ENCODE assay signal across 19 cellular contexts in the genomic region with DNA sequence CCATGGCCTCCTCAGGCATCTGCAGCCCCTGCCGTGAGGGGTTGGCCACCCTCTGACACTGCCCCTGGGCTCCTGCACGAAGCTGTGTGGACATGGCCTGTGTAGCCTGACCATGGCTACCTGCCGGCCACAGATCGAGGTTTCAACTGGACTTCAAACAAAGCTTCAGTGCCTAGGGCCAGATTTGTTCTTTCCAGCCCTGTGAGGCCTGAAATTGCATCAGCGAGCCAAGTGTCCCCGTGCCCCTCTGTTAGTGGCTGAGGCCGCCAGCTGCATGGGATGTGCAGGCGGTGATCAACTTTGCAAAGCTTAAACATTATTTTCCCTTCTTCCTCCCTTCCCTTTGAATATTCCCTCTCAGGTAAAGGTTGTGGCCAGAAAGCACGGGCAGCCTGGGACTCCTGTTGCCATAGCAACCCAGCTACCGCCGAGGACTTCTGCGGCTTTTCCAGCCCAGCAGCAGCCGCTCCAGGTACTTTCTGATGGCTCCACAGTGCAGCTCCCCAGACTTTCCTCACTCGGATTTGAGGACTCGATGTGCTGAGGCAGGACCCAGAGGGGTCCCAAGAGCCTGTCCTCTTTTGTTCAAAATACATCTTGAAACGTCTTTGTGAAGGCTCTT. TPM values are rescaled to one million over a fixed set of nuclear protein-coding genes. Genes with fewer than 3 reads are reported as not detected.
DNase-seq lines count a peak whose midpoint lies in the region; ATAC-seq and TF ChIP-seq lines count a peak whose summit lies in the region.
"Had no signal": no experiment of that assay in that cellular context is flagged by ENCODE, and none has a peak within 500 bp of the region (broad histone marks: within the 10 kb centered on the region; RNA-seq: fewer than 3 reads in every experiment).

No MANE protein-coding gene starts in this region.

- no peaks in the 10 kb centered on the region for H3K9me3 Mint-ChIP-seq in central memory CD8-positive, alpha-beta T cell
- H3K9me3 Mint-ChIP-seq in neural progenitor cell, result no peaks in the 10 kb centered on the region
- H3K9me3 Mint-ChIP-seq: activated naive CD8-positive, alpha-beta T cell treated with anti-CD3 and anti-CD28 coated beads for 36 hours; activated T-helper 17 cell treated with anti-CD3 and anti-CD28 coated beads, Interleukin-2, amount 50 U/mL, for 72 hours had no signal

- no peak overlapping the region for H3K4me2 ChIP-seq in neural progenitor cell

- peaks cover 18% of the 10 kb centered on the region for H3F3A ChIP-seq in neural progenitor cell (ENCODE audit: low read depth)

- H3K79me2 ChIP-seq in neural progenitor cell (ENCODE audit: low read depth), result no peaks in the 10 kb centered on the region

- peaks cover 18% of the 10 kb centered on the region for H4K20me1 ChIP-seq in neural progenitor cell (ENCODE audit: low read depth)

- peaks cover 10% of the 10 kb centered on the region for H3K4me1 ChIP-seq in neural progenitor cell
- H3K4me1 ChIP-seq: body of pancreas, uterus had no signal

- H3K27ac ChIP-seq in neural progenitor cell, result no peak overlapping the region
- H3K27ac ChIP-seq: body of pancreas, coronary artery, uterus had no signal

- peak overlapping the region; percentile 57 for H3K27ac Mint-ChIP-seq in central memory CD8-positive, alpha-beta T cell (ENCODE audit: low read depth)
- peak overlapping the region; percentile 16 for H3K27ac Mint-ChIP-seq in neural progenitor cell
- H3K27ac Mint-ChIP-seq: activated naive CD8-positive, alpha-beta T cell treated with anti-CD3 and anti-CD28 coated beads for 36 hours; activated T-helper 17 cell treated with anti-CD3 and anti-CD28 coated beads, Interleukin-2, amount 50 U/mL, for 72 hours; B cell had no signal

- DNase-seq in NCI-H1417 (lab: John Stamatoyannopoulos, UW), result peak; percentile 7 to 60 (median 54)
- DNase-seq in NCI-H1417 treated with DMSO at 0.1 percent for 48 hours (lab: John Stamatoyannopoulos, UW), result no peak
- peak; percentile 36 for DNase-seq in NCI-H2107 treated with DMSO at 0.1 percent for 48 hours (lab: John Stamatoyannopoulos, UW; ENCODE audit: unreplicated experiment)
- no peak for DNase-seq in central memory CD8-positive, alpha-beta T cell (ENCODE audit: low spot score in 2 of 2)
- peak; percentile 83 for DNase-seq in neural progenitor cell (ENCODE audit: low spot score)
- no peak for DNase-seq in NCI-H1930 (lab: John Stamatoyannopoulos, UW)
- no peak for DNase-seq in nucleus accumbens (lab: John Stamatoyannopoulos, UW)
- no peak for DNase-seq in NCI-H128 (lab: John Stamatoyannopoulos, UW; ENCODE audit: unreplicated experiment)
- DNase-seq: activated naive CD8-positive, alpha-beta T cell treated with anti-CD3 and anti-CD28 coated beads for 36 hours; body of pancreas; NCI-H1694; occipital lobe; SHP77; uterus had no signal

- peaks cover 13% of the 10 kb centered on the region for H3K36me3 Mint-ChIP-seq in central memory CD8-positive, alpha-beta T cell (ENCODE audit: insufficient read depth)
- H3K36me3 Mint-ChIP-seq in neural progenitor cell, result peaks cover 15% of the 10 kb centered on the region

- no peak for ATAC-seq in central memory CD8-positive, alpha-beta T cell (replicated peaks; ENCODE audit: extremely low read depth, poor library complexity, severe bottlenecking)
- ATAC-seq: activated T-helper 17 cell treated with anti-CD3 and anti-CD28 coated beads, Interleukin-2, amount 50 U/mL, for 72 hours; body of pancreas; HCT116 had no signal

- H2AFZ ChIP-seq in neural progenitor cell (replicated peaks), result no peak overlapping the region

- no peak overlapping the region for H3K4me3 ChIP-seq in neural progenitor cell
- H3K4me3 ChIP-seq: body of pancreas, coronary artery, lung, uterus had no signal

- TF ChIP-seq CTCF in neural progenitor cell (IDR thresholded peaks at IDR 0.05), result no peak

- no peaks in the 10 kb centered on the region for H3K9me3 ChIP-seq in neural progenitor cell (ENCODE audit: low read depth)
- H3K9me3 ChIP-seq: body of pancreas, uterus had no signal

- no peak overlapping the region for H3K9ac ChIP-seq in neural progenitor cell

- no peaks in the 10 kb centered on the region for H3K36me3 ChIP-seq in neural progenitor cell
- H3K36me3 ChIP-seq: uterus had no signal

- no peaks in the 10 kb centered on the region for H3K27me3 Mint-ChIP-seq in central memory CD8-positive, alpha-beta T cell
- peaks cover 2% of the 10 kb centered on the region for H3K27me3 Mint-ChIP-seq in neural progenitor cell (ENCODE audit: insufficient read depth, low read depth)
- H3K27me3 Mint-ChIP-seq: activated naive CD8-positive, alpha-beta T cell treated with anti-CD3 and anti-CD28 coated beads for 36 hours; activated T-helper 17 cell treated with anti-CD3 and anti-CD28 coated beads, Interleukin-2, amount 50 U/mL, for 72 hours; B cell had no signal

- H3K4me1 Mint-ChIP-seq in central memory CD8-positive, alpha-beta T cell, result no peaks in the 10 kb centered on the region
- peaks cover 19% of the 10 kb centered on the region for H3K4me1 Mint-ChIP-seq in neural progenitor cell
- H3K4me1 Mint-ChIP-seq: activated T-helper 17 cell treated with anti-CD3 and anti-CD28 coated beads, Interleukin-2, amount 50 U/mL, for 72 hours; B cell had no signal

- no peaks in the 10 kb centered on the region for H3K27me3 ChIP-seq in neural progenitor cell
- H3K27me3 ChIP-seq: body of pancreas, uterus had no signal

- no peak overlapping the region for H3K4me3 Mint-ChIP-seq in central memory CD8-positive, alpha-beta T cell
- no peak overlapping the region for H3K4me3 Mint-ChIP-seq in neural progenitor cell
- H3K4me3 Mint-ChIP-seq: activated naive CD8-positive, alpha-beta T cell treated with anti-CD3 and anti-CD28 coated beads for 36 hours; activated T-helper 17 cell treated with anti-CD3 and anti-CD28 coated beads, Interleukin-2, amount 50 U/mL, for 72 hours; B cell had no signal

RNA-seq across cellular contexts. Expression of a gene that starts 35.8 kb away (rescaled TPM):
- 8.5 and 15.5 TPM in 2 replicates for total RNA-seq in neural progenitor cell (ENCODE audit: low replicate concordance)

RNA-seq across cellular contexts. Expression of a gene that starts 35.9 kb away (rescaled TPM):
- 3.5 and 12.1 TPM in 2 replicates for total RNA-seq in neural progenitor cell (ENCODE audit: low replicate concordance)

Comparison
In these comparisons a context has a peak if more than half of its experiments do, and no peak if none do; other contexts are left out.
1. DNase-seq: peak in NCI-H1417 (3 of 3), NCI-H2107 treated with DMSO at 0.1 percent for 48 hours (single experiment) and neural progenitor cell (single experiment); none in NCI-H1417 treated with DMSO at 0.1 percent for 48 hours (single experiment), central memory CD8-positive, alpha-beta T cell (0 of 2), NCI-H1930 (0 of 2), nucleus accumbens (0 of 56) and NCI-H128 (single experiment).